Comparison of ENCODE assay signal across 8 cellular contexts in the genomic region with DNA sequence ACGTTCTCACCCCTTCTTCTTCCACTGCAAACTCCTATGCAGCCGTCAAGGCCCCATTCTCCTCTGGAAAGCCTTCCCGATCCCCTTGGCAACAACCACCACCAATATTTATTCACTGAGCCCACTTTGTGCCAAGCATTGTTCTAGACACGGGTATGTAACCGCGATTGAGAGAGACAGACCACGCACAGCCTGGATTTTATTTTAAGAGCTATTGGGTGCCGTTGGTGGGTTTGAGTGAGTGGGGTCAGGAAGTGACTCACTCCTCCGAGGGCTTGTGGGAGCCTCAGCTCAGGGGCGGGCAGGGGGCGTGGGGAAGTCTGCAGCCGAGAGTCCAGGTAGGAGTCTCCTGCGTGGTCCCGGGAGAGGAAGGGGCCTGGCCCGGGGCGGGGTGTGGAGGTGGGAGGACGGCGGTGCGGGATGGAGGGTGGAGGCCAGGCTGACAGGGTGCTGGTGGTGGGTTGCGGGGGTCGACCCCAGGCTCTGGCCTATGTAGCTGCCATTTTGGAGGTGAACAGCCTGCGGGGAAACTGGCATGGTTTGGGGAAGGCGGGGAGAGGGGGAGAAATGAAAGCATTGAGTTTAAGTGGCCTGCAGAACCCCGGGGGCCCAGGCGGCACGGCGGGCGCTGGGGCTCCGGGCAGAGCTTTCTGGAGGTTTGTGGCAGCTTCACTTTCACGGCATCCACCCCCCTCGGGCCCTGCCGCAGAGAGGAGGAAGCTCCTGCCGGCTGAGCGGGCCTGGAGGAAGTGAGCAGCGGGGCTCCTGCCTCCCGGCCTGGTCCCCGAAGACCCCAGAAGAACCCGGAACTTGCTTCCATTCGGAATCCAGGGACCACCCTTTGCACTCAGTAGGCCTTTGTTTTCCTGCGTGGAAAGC. TPM values are rescaled to one million over a fixed set of nuclear protein-coding genes. Genes with fewer than 3 reads are reported as not detected.
DNase-seq lines count a peak whose midpoint lies in the region; ATAC-seq and TF ChIP-seq lines count a peak whose summit lies in the region.

No MANE protein-coding gene starts in this region.

- TF ChIP-seq CTCF in osteocyte (IDR thresholded peaks at IDR 0.05): no peak

- peaks cover 2% of the 10 kb centered on the region for H3K4me1 Mint-ChIP-seq in osteocyte (ENCODE audit: unreplicated experiment)

- ATAC-seq in GM21717 (IDR thresholded peaks at IDR 0.05; ENCODE audit: unreplicated experiment): peak; percentile 32
- ATAC-seq in HG02973 (IDR thresholded peaks at IDR 0.05; ENCODE audit: unreplicated experiment): no peak

- H3K36me3 Mint-ChIP-seq in osteocyte (ENCODE audit: unreplicated experiment): no peaks in the 10 kb centered on the region

- DNase-seq in UCSD-AML1 (lab: John Stamatoyannopoulos, UW; ENCODE audit: unreplicated experiment) (peak; percentile 77), putamen (ENCODE audit: low spot score) (peak; percentile 12), NCI-H1092 treated with DMSO at 0.1 percent for 48 hours (lab: John Stamatoyannopoulos, UW) (no peak), osteocyte (ENCODE audit: extremely low spot score, unreplicated experiment) (no peak), RKO (ENCODE audit: low spot score) (no peak)
- peak; percentile 55 for DNase-seq in central memory CD4-positive, alpha-beta T cell

- H3K27me3 Mint-ChIP-seq in osteocyte (ENCODE audit: unreplicated experiment): peaks cover 51% of the 10 kb centered on the region

- no peak overlapping the region for H3K4me3 Mint-ChIP-seq in osteocyte (ENCODE audit: unreplicated experiment)

- no peaks in the 10 kb centered on the region for H3K9me3 Mint-ChIP-seq in osteocyte (ENCODE audit: unreplicated experiment)

- no peak overlapping the region for H3K27ac Mint-ChIP-seq in osteocyte (ENCODE audit: unreplicated experiment)

RNA-seq across cellular contexts. Expression of a gene that starts 0.5 kb away (rescaled TPM):
- total RNA-seq in osteocyte: not detected in 2 replicates

Comparison
In these comparisons a context has a peak if more than half of its experiments do, and no peak if none do; other contexts are left out.
1. DNase-seq: peak in UCSD-AML1 (single experiment), central memory CD4-positive, alpha-beta T cell (single experiment) and putamen (single experiment); none in NCI-H1092 treated with DMSO at 0.1 percent for 48 hours (single experiment), osteocyte (single experiment) and RKO (single experiment).